ENCODE assay signal across 8 cellular contexts in the genomic region with DNA sequence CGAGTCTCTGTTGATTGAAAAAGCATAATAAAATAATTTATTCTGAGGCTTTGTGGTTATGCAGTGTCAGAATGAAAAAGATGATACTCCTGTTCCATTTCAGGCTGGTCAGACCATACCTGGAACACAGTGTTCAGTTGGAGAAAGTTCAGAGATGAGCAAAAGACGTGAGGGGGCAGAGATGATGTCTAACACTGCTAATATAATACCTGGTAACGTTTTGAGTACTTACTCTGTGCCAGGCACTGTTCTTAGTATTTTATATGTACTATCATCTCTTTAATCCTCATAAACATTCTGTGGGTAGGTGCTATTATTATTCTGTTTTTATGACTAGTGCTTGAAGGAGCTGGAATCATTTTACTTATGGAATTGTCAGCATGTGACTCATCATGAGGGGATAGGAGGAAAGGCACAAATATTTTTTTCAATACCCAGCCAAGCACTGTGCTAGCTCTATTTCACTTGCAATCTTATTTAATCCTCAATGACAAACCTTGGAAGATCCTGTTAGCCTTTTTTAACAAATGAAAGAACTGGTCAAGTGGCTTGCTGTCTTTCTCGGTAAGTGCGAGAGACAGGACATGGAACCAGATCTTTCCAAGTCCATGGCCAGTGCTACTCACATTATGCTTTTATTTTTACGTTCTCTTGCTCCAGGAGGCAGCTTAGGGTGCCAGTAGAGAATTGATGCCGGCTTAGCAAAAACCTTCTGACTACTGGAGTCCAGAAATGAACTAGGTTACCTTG. TPM values are rescaled to one million over a fixed set of nuclear protein-coding genes. Genes with fewer than 3 reads are reported as not detected.
DNase-seq lines count a peak whose midpoint lies in the region; ATAC-seq and TF ChIP-seq lines count a peak whose summit lies in the region.

No MANE protein-coding gene starts in this region.

- H3K4me3 ChIP-seq in fibroblast of lung (replicated peaks in 1 of 4; ENCODE audit: control extremely low read depth in 1 of 4, insufficient read depth in 1 of 4, low read depth in 3 of 4, low read length in 4 of 4) (peak overlapping the region in 1 of 4 experiments; percentile 25), sigmoid colon (peak overlapping the region in 1 of 4 donors; percentile 14)

- H4K20me1 ChIP-seq in fibroblast of lung (ENCODE audit: control insufficient read depth, extremely low read depth, insufficient read depth, low read length): no peaks in the 10 kb centered on the region

- H3K4me1 Mint-ChIP-seq in T-helper 17 cell: peaks cover 48% of the 10 kb centered on the region

- no peaks in the 10 kb centered on the region for H3K27me3 Mint-ChIP-seq in T-helper 17 cell

- TF ChIP-seq EP300 in sigmoid colon (IDR thresholded peaks at IDR 0.05): peak; percentile 88 to 98 (median 90)

- H3K36me3 ChIP-seq in fibroblast of lung (ENCODE audit: control insufficient read depth, insufficient read depth, low read length) (no peaks in the 10 kb centered on the region), sigmoid colon (no peaks in the 10 kb centered on the region)

- WGBS in sigmoid colon, 2 donors: 56 to 60% methylated on average over 7 of the region's 7 CpGs

- H3K4me1 ChIP-seq in fibroblast of lung (ENCODE audit: control insufficient read depth, extremely low read depth, insufficient read depth, low read length) (peaks cover 24% of the 10 kb centered on the region), sigmoid colon (peaks cover 0 to 78% (median 63%) of the 10 kb centered on the region in 4 donors)

- H2AFZ ChIP-seq in fibroblast of lung (ENCODE audit: low read length): no peak overlapping the region

- TF ChIP-seq POLR2A in sigmoid colon (IDR thresholded peaks at IDR 0.05): no peak

- TF ChIP-seq CTCF in fibroblast of lung (conservative IDR thresholded peaks at IDR 0.05 in 1 of 2, IDR thresholded peaks at IDR 0.05 in 1 of 2; ENCODE audit: low read depth in 1 of 2, low read length in 2 of 2): no peak
- no peak for TF ChIP-seq CTCF in sigmoid colon (IDR thresholded peaks at IDR 0.05)

- H3K27ac ChIP-seq in fibroblast of lung (ENCODE audit: insufficient read depth, low read length): peak overlapping the region; percentile 57
- peak overlapping the region; percentile 77 to 89 (median 82) for H3K27ac ChIP-seq in sigmoid colon

- H3K4me3 Mint-ChIP-seq in T-helper 17 cell: peak overlapping the region; percentile 49

- no peaks in the 10 kb centered on the region for H3K27me3 ChIP-seq in fibroblast of lung (ENCODE audit: control insufficient read depth, insufficient read depth, low read length)
- H3K27me3 ChIP-seq in sigmoid colon: no peaks in the 10 kb centered on the region

- H3K4me2 ChIP-seq in fibroblast of lung (ENCODE audit: extremely low read depth, insufficient read depth, low read length): peak overlapping the region; percentile 91

- no peak overlapping the region for H3K9ac ChIP-seq in fibroblast of lung (ENCODE audit: insufficient read depth, low read length)

- peaks cover 86% of the 10 kb centered on the region for H3K79me2 ChIP-seq in fibroblast of lung (ENCODE audit: control insufficient read depth, insufficient read depth, low read length)

- intact Hi-C loops in sigmoid colon (cut with DNase I): loop anchor here (2.0 to 5.0 kb wide), 2 partner anchors 55 to 103 kb away; no protein-coding TSS in a partner anchor

- DNase-seq in AG20443 (ENCODE audit: low spot score): peak; percentile 65
- DNase-seq in T-helper 17 cell: no peak
- peak; percentile 83 to 93 for DNase-seq in fibroblast of lung (ENCODE audit: low read depth in 2 of 2)
- DNase-seq in sigmoid colon: no peak
- no peak for DNase-seq in NCI-H2171 (lab: John Stamatoyannopoulos, UW)
- no peak for DNase-seq in stimulated activated CD8-positive, alpha-beta memory T cell treated with anti-CD3 and anti-CD28 coated beads, Interleukin-4, amount 100 ng/mL, for 48 hours
- DNase-seq in NCI-H146 treated with DMSO at 0.1 percent for 48 hours (lab: John Stamatoyannopoulos, UW; ENCODE audit: unreplicated experiment): no peak

- peak overlapping the region; percentile 89 for H3K27ac Mint-ChIP-seq in T-helper 17 cell

- H3K36me3 Mint-ChIP-seq in T-helper 17 cell (ENCODE audit: low read depth): peaks cover 10% of the 10 kb centered on the region

- H3K9me3 ChIP-seq in T-helper 17 cell (ENCODE audit: control insufficient read depth, low read length, poor library complexity, severe bottlenecking) (no peaks in the 10 kb centered on the region), fibroblast of lung (ENCODE audit: control insufficient read depth, insufficient read depth, low read depth, low read length) (no peaks in the 10 kb centered on the region), sigmoid colon (no peaks in the 10 kb centered on the region)

- ATAC-seq in GM21825 (IDR thresholded peaks at IDR 0.05; ENCODE audit: unreplicated experiment) (peak; percentile 52), T-helper 17 cell (peak; percentile 39)

RNA-seq across cellular contexts. Expression of a gene that starts 31.9 kb away (rescaled TPM):
- 100 to 1,000 TPM; 131 to 157 TPM for total RNA-seq in T-helper 17 cell
- total RNA-seq in fibroblast of lung: 160 and 270 TPM in 2 replicates
- 222 and 231 TPM in 2 replicates for polyA plus RNA-seq in fibroblast of lung
- 176 TPM in 2 replicates for polyA plus RNA-seq in fibroblast of lung (2012)
- 127 and 133 TPM in 2 replicates for polyA minus RNA-seq in fibroblast of lung (ENCODE audit: low replicate concordance)
- 100 to 1,000 TPM; 135 to 283 (median 183) TPM for total RNA-seq in sigmoid colon
- 100 to 1,000 TPM in 1 of 3 donors, 10 to 100 TPM in 2; 96.7 to 120 (median 97.6) TPM for polyA plus RNA-seq in sigmoid colon

Comparison
In these comparisons a context has a peak if more than half of its experiments do, and no peak if none do; other contexts are left out.
1. DNase-seq: peak in AG20443 (single experiment) and fibroblast of lung (2 of 2); none in T-helper 17 cell (0 of 3), sigmoid colon (single experiment), NCI-H2171 (single experiment), stimulated activated CD8-positive, alpha-beta memory T cell treated with anti-CD3 and anti-CD28 coated beads, Interleukin-4, amount 100 ng/mL, for 48 hours (single experiment) and NCI-H146 treated with DMSO at 0.1 percent for 48 hours (single experiment).